1 cellular context compared by ENCODE assay signal in the genomic region with DNA sequence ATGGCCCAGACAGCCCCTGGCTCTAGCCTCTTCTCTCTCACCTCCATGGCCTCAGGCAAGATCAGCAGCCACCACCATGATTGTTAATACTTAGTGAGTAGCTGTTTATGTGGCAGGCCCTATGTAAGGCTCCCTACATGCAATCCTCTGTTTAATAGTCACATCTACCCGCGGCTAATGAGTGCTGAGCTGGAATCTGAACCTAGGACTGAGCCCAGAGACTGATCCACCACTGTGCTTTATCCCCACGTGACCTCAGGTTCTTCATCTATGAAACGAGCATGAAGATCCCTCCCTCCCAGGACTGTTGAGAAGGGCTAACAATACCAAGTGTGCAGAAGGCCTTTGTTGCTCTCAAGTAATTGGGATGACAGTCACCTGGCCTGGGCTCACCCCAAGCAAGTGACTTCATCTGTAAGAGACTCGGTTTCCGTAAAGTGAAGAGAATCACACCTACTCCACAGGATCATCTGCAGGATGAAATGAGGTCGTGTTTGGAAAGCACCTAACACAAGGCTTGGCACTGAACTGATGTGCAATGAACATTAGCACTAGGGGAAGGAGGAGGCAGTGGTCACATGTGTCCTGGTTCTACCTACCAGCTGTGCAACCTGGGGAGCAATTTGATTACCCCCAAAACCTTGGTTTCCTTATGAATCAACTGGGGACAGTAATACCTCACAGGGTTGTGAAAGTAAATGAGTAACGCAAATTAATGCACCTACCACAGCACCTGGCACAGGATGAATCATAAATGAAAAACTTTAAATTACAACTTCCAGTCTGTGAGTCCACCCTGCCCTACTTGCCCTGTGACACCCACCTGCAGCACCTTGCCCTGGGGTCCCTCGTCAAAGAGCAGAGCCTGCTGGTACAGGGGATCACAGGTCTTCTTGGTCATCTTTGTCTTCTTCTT.
TF ChIP-seq lines count a peak whose summit lies in the region.

No MANE protein-coding gene starts in this region.

TF ChIP-seq in GM12878, 131 proteins besides CTCF, POLR2A, EP300 and RAD21 (continued from another document and continues in another):
- TF ChIP-seq E4F1 (IDR thresholded peaks at IDR 0.05; ENCODE audit: borderline replicate concordance, partially characterized antibody) (no peak), CHD1 (IDR thresholded peaks at IDR 0.05; ENCODE audit: low read depth, low read length) (no peak), HDGF (IDR thresholded peaks at IDR 0.05) (no peak), ETV6 (conservative IDR thresholded peaks at IDR 0.05 in 1 of 2, IDR thresholded peaks at IDR 0.05 in 1 of 2; ENCODE audit: borderline replicate concordance in 1 of 2, low read depth in 1 of 2) (peak in 1 of 2 experiments; percentile 32; a peak in 1 of 4 replicates), CBFB (IDR thresholded peaks at IDR 0.05; ENCODE audit: low read depth) (0 out of 2 replicates have a peak, but pooled peaks have one; percentile 36), CHD4 (IDR thresholded peaks at IDR 0.05) (no peak), PAX5 (IDR thresholded peaks at IDR 0.05; ENCODE audit: borderline replicate concordance, low read depth, low read length) (peak; percentile 58; the same call in 1 of the 2 replicates), MEF2A (IDR thresholded peaks at IDR 0.05; ENCODE audit: insufficient read depth, low read depth, low read length) (no peak), RB1 (IDR thresholded peaks at IDR 0.05; ENCODE audit: borderline replicate concordance) (no peak), STAT1 (conservative IDR thresholded peaks at IDR 0.05) (no peak), ZNF24 (IDR thresholded peaks at IDR 0.05) (0 out of 2 replicates have a peak, but pooled peaks have one; percentile 13), POLR2AphosphoS2 (IDR thresholded peaks at IDR 0.05; ENCODE audit: low read depth, low read length) (no peak), ZBTB40 (IDR thresholded peaks at IDR 0.05; ENCODE audit: borderline replicate concordance) (no peak), MLLT1 (IDR thresholded peaks at IDR 0.05) (no peak), WRNIP1 (IDR thresholded peaks at IDR 0.05; ENCODE audit: borderline replicate concordance, low read depth, low read length) (no peak), MEF2B (IDR thresholded peaks at IDR 0.05; ENCODE audit: partially characterized antibody, poor library complexity, severe bottlenecking) (no peak), ATF2 (IDR thresholded peaks at IDR 0.05; ENCODE audit: low read length) (peak; percentile 64), ZSCAN29 (IDR thresholded peaks at IDR 0.05) (no peak), BMI1 (IDR thresholded peaks at IDR 0.05; ENCODE audit: borderline replicate concordance) (no peak; the same call in 1 of the 2 replicates), RAD51 (IDR thresholded peaks at IDR 0.05) (peak; percentile 83), ASH2L (IDR thresholded peaks at IDR 0.05; ENCODE audit: borderline replicate concordance, low read depth) (no peak), SUPT20H (IDR thresholded peaks at IDR 0.05; ENCODE audit: borderline replicate concordance, control insufficient read depth, low read depth, low read length) (no peak), NFIC (IDR thresholded peaks at IDR 0.05; ENCODE audit: low read depth, low read length) (peak; percentile 39; the same call in 1 of the 2 replicates), HCFC1 (IDR thresholded peaks at IDR 0.05; ENCODE audit: low read length) (no peak), KAT2A (conservative IDR thresholded peaks at IDR 0.05; ENCODE audit: control insufficient read depth, low read depth, low read length) (no peak), EED (IDR thresholded peaks at IDR 0.05; ENCODE audit: low read depth) (no peak), MTA2 (IDR thresholded peaks at IDR 0.05; ENCODE audit: low read depth) (peak; percentile 94), POU2F2 (IDR thresholded peaks at IDR 0.05; ENCODE audit: borderline replicate concordance, low read depth, low read length) (peak; percentile 56; the same call in 1 of the 3 replicates), TCF7 (IDR thresholded peaks at IDR 0.05; ENCODE audit: borderline replicate concordance) (no peak), USF2 (IDR thresholded peaks at IDR 0.05; ENCODE audit: borderline replicate concordance, low read depth, low read length) (peak; percentile 31; the same call in 1 of the 2 replicates), DPF2 (IDR thresholded peaks at IDR 0.05) (peak; percentile 86), NRF1 (conservative IDR thresholded peaks at IDR 0.05; ENCODE audit: low read depth, low read length) (no peak), ZBTB33 (IDR thresholded peaks at IDR 0.05) (0 out of 2 replicates have a peak, but pooled peaks have one; percentile 12), NR2C2 (IDR thresholded peaks at IDR 0.05; ENCODE audit: borderline replicate concordance, control insufficient read depth, insufficient read length, low read depth) (no peak)
- TF ChIP-seq, protein P1, sequence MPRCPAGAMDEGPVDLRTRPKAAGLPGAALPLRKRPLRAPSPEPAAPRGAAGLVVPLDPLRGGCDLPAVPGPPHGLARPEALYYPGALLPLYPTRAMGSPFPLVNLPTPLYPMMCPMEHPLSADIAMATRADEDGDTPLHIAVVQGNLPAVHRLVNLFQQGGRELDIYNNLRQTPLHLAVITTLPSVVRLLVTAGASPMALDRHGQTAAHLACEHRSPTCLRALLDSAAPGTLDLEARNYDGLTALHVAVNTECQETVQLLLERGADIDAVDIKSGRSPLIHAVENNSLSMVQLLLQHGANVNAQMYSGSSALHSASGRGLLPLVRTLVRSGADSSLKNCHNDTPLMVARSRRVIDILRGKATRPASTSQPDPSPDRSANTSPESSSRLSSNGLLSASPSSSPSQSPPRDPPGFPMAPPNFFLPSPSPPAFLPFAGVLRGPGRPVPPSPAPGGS (IDR thresholded peaks at IDR 0.05; ENCODE audit: borderline replicate concordance, insufficient read depth, low read depth, low read length, poor library complexity, severe bottlenecking), result no peak
- TF ChIP-seq, protein P2, sequence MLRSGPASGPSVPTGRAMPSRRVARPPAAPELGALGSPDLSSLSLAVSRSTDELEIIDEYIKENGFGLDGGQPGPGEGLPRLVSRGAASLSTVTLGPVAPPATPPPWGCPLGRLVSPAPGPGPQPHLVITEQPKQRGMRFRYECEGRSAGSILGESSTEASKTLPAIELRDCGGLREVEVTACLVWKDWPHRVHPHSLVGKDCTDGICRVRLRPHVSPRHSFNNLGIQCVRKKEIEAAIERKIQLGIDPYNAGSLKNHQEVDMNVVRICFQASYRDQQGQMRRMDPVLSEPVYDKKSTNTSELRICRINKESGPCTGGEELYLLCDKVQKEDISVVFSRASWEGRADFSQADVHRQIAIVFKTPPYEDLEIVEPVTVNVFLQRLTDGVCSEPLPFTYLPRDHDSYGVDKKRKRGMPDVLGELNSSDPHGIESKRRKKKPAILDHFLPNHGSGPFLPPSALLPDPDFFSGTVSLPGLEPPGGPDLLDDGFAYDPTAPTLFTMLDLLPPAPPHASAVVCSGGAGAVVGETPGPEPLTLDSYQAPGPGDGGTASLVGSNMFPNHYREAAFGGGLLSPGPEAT (IDR thresholded peaks at IDR 0.05; ENCODE audit: low read depth), result peak; percentile 87
